16 cellular contexts compared by ENCODE assay signal in genomic region chr5:102627311-102627710, GRCh38.
DNase-seq lines count a peak whose midpoint lies in the region; FAIRE-seq and TF ChIP-seq lines count a peak whose summit lies in the region.
"Had no signal": no experiment of that assay in that cellular context is flagged by ENCODE, and none has a peak within 500 bp of the region (broad histone marks: within the 10 kb centered on the region; RNA-seq: fewer than 3 reads in every experiment).

No MANE protein-coding gene starts in this region.

- in situ Hi-C loops in mammary epithelial cell (cut with MboI; ENCODE audit: low sequenced_read_pairs in 2 of 2): no loop called here

- no peak overlapping the region for H2AFZ ChIP-seq in mammary epithelial cell (ENCODE audit: low read depth, low read length)

- H3K27ac ChIP-seq in mammary epithelial cell (ENCODE audit: insufficient read depth, low read depth, low read length): no peak overlapping the region
- H3K27ac ChIP-seq: thyroid gland had no signal

- intact Hi-C loops in mammary epithelial cell (cut with micrococcal nuclease): no loop called here

- H3K9ac ChIP-seq in mammary epithelial cell (ENCODE audit: insufficient read depth, low read length): no peak overlapping the region

- CTCF ChIA-PET in mammary epithelial cell (lab: Charles Lee; ENCODE audit: low non-redundant PET): no interaction called here

- H3K9me3 ChIP-seq in mammary epithelial cell (replicated peaks; ENCODE audit: insufficient read depth, low read length): no peaks in the 10 kb centered on the region
- H3K9me3 ChIP-seq: thyroid gland had no signal

- no peak overlapping the region for H3K4me3 ChIP-seq in mammary epithelial cell (replicated peaks in 1 of 3; ENCODE audit: insufficient read depth in 1 of 3, low read depth in 2 of 3, low read length in 3 of 3)
- H3K4me3 ChIP-seq: thyroid gland had no signal

- no peaks in the 10 kb centered on the region for H3K79me2 ChIP-seq in mammary epithelial cell (ENCODE audit: insufficient read depth, low read length)

- H3K4me2 ChIP-seq in mammary epithelial cell (ENCODE audit: insufficient read depth, low read depth, low read length): no peak overlapping the region

- no peak for FAIRE-seq in GM19239 (lab: Jason Lieb, UNC)
- FAIRE-seq: HepG2 had no signal

- H4K20me1 ChIP-seq in mammary epithelial cell (ENCODE audit: insufficient read depth, low read length): no peaks in the 10 kb centered on the region

- TF ChIP-seq CTCF in mammary epithelial cell (conservative IDR thresholded peaks at IDR 0.05 in 1 of 2, IDR thresholded peaks at IDR 0.05 in 1 of 2; ENCODE audit: extremely low read depth in 1 of 2, insufficient read depth in 1 of 2, low read depth in 1 of 2, low read length in 2 of 2): no peak

- BruUV-seq in mammary epithelial cell (replicated peaks; lab: Mats Ljungman, UMichigan): no TSS peak

- no peaks in the 10 kb centered on the region for H3K27me3 ChIP-seq in mammary epithelial cell (ENCODE audit: insufficient read depth, low read length)
- H3K27me3 ChIP-seq: thyroid gland had no signal

- H3K36me3 ChIP-seq in mammary epithelial cell (ENCODE audit: insufficient read depth, low read length): no peaks in the 10 kb centered on the region
- H3K36me3 ChIP-seq: thyroid gland had no signal

- DNase-seq in DMS53 (lab: John Stamatoyannopoulos, UW) (peak; percentile 41), LHCN-M2 (ENCODE audit: low read depth) (peak; percentile 73), mammary epithelial cell (peak; percentile 54), myocyte (ENCODE audit: low read depth) (peak; percentile 6), GM19239 (ENCODE audit: insufficient read length, low spot score) (no peak), UCSD-AML1 (lab: John Stamatoyannopoulos, UW; ENCODE audit: unreplicated experiment) (no peak), NCI-H1417 treated with DMSO at 0.1 percent for 48 hours (lab: John Stamatoyannopoulos, UW) (no peak), middle frontal gyrus (ENCODE audit: extremely low spot score, low spot score) (no peak)
- DNase-seq: activated CD4-positive, alpha-beta T cell treated with anti-CD3 and anti-CD28 coated beads for 4 hours; activated T-cell treated with anti-CD3 and anti-CD28 coated beads, Interleukin-2, amount 50 U/mL, for 24 hours; DMS79 treated with DMSO at 0.1 percent for 48 hours; foreskin melanocyte; NCI-H1105 treated with DMSO at 0.1 percent for 48 hours; T-cell; thyroid gland had no signal

- peaks cover 27% of the 10 kb centered on the region for H3K4me1 ChIP-seq in mammary epithelial cell (ENCODE audit: insufficient read depth, low read length)

- dilution Hi-C loops in mammary epithelial cell (cut with HindIII; ENCODE audit: low sequenced_read_pairs): no loop called here

Comparison
In these comparisons a context has a peak if more than half of its experiments do, and no peak if none do; other contexts are left out.
1. DNase-seq: peak in DMS53 (single experiment), LHCN-M2 (single experiment), mammary epithelial cell (single experiment) and myocyte (single experiment); none in GM19239 (single experiment), UCSD-AML1 (single experiment), NCI-H1417 treated with DMSO at 0.1 percent for 48 hours (single experiment) and middle frontal gyrus (single experiment).